ENCODE assay signal across 26 cellular contexts in genomic region chr14:64598404-64598803, GRCh38. TPM values are rescaled to one million over a fixed set of nuclear protein-coding genes. Genes with fewer than 3 reads are reported as not detected.
DNase-seq lines count a peak whose midpoint lies in the region; ATAC-seq, FAIRE-seq and TF ChIP-seq lines count a peak whose summit lies in the region.
"Had no signal": no experiment of that assay in that cellular context is flagged by ENCODE, and none has a peak within 500 bp of the region (broad histone marks: within the 10 kb centered on the region; RNA-seq: fewer than 3 reads in every experiment).

No MANE protein-coding gene starts in this region.

- H3K9me2 ChIP-seq in GM23338 (ENCODE audit: insufficient read depth) (no peaks in the 10 kb centered on the region), MM.1S (replicated peaks; ENCODE audit: insufficient read depth, low read length) (no peaks in the 10 kb centered on the region)

- peak; percentile 82 for ATAC-seq in GM18519 (IDR thresholded peaks at IDR 0.05; ENCODE audit: low FRiP score, unreplicated experiment)
- peak; percentile 53 for ATAC-seq in GM19351 (IDR thresholded peaks at IDR 0.05; ENCODE audit: unreplicated experiment)
- no peak for ATAC-seq in GM23338
- ATAC-seq in aorta (ENCODE audit: low FRiP score): no peak
- ATAC-seq: heart left ventricle, left lung, right lobe of liver had no signal

- no peaks in the 10 kb centered on the region for H4K20me1 ChIP-seq in GM23338 (replicated peaks; ENCODE audit: insufficient read depth)
- no peaks in the 10 kb centered on the region for H4K20me1 ChIP-seq in MM.1S (ENCODE audit: insufficient read depth, low read length)

- TF ChIP-seq POLR2A in GM12892 (IDR thresholded peaks at IDR 0.05; ENCODE audit: low read depth, low read length): no peak

- H3K36me3 ChIP-seq in GM23338 (ENCODE audit: insufficient read depth) (no peaks in the 10 kb centered on the region), MM.1S (replicated peaks; ENCODE audit: insufficient read depth, low read length) (no peaks in the 10 kb centered on the region), aorta (ENCODE audit: control insufficient read depth in 1 of 2, insufficient read depth in 2 of 2, low read length in 1 of 2) (no peaks in the 10 kb centered on the region)
- H3K36me3 ChIP-seq: heart left ventricle, left lung, right lobe of liver, thyroid gland, WERI-Rb-1 had no signal

- 0 out of 2 replicates have a peak overlapping the region, but pooled peaks have one; percentile 32 for H2AFZ ChIP-seq in GM23338
- peak overlapping the region; percentile 53; the same call in 1 of the 2 replicates for H2AFZ ChIP-seq in MM.1S (ENCODE audit: low read length)
- H2AFZ ChIP-seq: parathyroid adenoma had no signal

- peaks cover 11% of the 10 kb centered on the region for H3K27me3 Mint-ChIP-seq in GM23338 (ENCODE audit: insufficient read depth, low read depth, poor library complexity)

- 62 to 66% methylated on average over 4 of the region's 4 CpGs for WGBS in aorta, 2 donors

- no peaks in the 10 kb centered on the region for H3K9me3 ChIP-seq in MM.1S (replicated peaks; ENCODE audit: insufficient read depth, low read length)
- no peaks in the 10 kb centered on the region for H3K9me3 ChIP-seq in aorta (ENCODE audit: control insufficient read depth, low read length)
- H3K9me3 ChIP-seq: heart left ventricle, left lung, right lobe of liver, thyroid gland had no signal

- DNase-seq in GM23338 (ENCODE audit: low spot score) (no peak), MM.1S (peak; percentile 42), GM12892 (ENCODE audit: insufficient read length) (no peak), DMS53 (lab: John Stamatoyannopoulos, UW) (no peak), aorta (no peak)
- DNase-seq: activated CD4-positive, alpha-beta memory T cell treated with anti-CD3 and anti-CD28 coated beads for 36 hours; activated T-cell treated with anti-CD3 and anti-CD28 coated beads, Interleukin-2, amount 50 U/mL, for 48 hours; CD4-positive, alpha-beta memory T cell; cortex of kidney; DND-41; HCEC 1CT; heart left ventricle; left lung; NCI-H1436 treated with DMSO at 0.1 percent for 48 hours; right lobe of liver; stimulated activated CD4-positive, alpha-beta T cell treated with anti-CD3 and anti-CD28 coated beads, Interleukin-15, amount 100 ng/mL, for 24 hours; thyroid gland; WERI-Rb-1 had no signal

- H3K79me2 ChIP-seq in GM23338 (replicated peaks; ENCODE audit: insufficient read depth) (no peaks in the 10 kb centered on the region), MM.1S (ENCODE audit: low read length) (no peaks in the 10 kb centered on the region)
- H3K79me2 ChIP-seq: parathyroid adenoma had no signal

- no peak for FAIRE-seq in GM12892 (lab: Jason Lieb, UNC)
- FAIRE-seq: endometrium had no signal

- H3K27ac ChIP-seq in GM23338 (ENCODE audit: low read depth): no peak overlapping the region
- peak overlapping the region; percentile 10; the same call in 1 of the 2 replicates for H3K27ac ChIP-seq in MM.1S (ENCODE audit: low read length)
- no peak overlapping the region for H3K27ac ChIP-seq in aorta (ENCODE audit: low read depth in 1 of 2, low read length in 2 of 2)
- H3K27ac ChIP-seq: heart left ventricle, left lung, parathyroid adenoma, right lobe of liver, thyroid gland, WERI-Rb-1 had no signal

- H3K36me3 Mint-ChIP-seq in GM23338 (ENCODE audit: low read depth): no peaks in the 10 kb centered on the region
- H3K36me3 Mint-ChIP-seq: activated CD4-positive, alpha-beta memory T cell treated with anti-CD3 and anti-CD28 coated beads for 36 hours; activated naive CD4-positive, alpha-beta T cell treated with anti-CD3 and anti-CD28 coated beads, Interleukin-2, amount 50 U/mL, for 72 hours; brain; CD4-positive, alpha-beta memory T cell; mesothelial cell of epicardium had no signal

- H3F3A ChIP-seq in GM23338 (replicated peaks; ENCODE audit: low read depth): no peaks in the 10 kb centered on the region
- H3F3A ChIP-seq in MM.1S (ENCODE audit: insufficient read depth, low read length): no peaks in the 10 kb centered on the region

- H3K4me1 ChIP-seq in GM23338 (ENCODE audit: insufficient read depth) (no peaks in the 10 kb centered on the region), MM.1S (ENCODE audit: low read length) (peaks cover 13% of the 10 kb centered on the region; the same call in 1 of the 2 replicates), aorta (ENCODE audit: control insufficient read depth in 1 of 2, insufficient read depth in 2 of 2, low read length in 2 of 2) (no peaks in the 10 kb centered on the region)
- H3K4me1 ChIP-seq: heart left ventricle, left lung, parathyroid adenoma, right lobe of liver, thyroid gland had no signal

- no peaks in the 10 kb centered on the region for H3K4me1 Mint-ChIP-seq in GM23338
- H3K4me1 Mint-ChIP-seq: brain; CD4-positive, alpha-beta memory T cell; mesothelial cell of epicardium; nephron had no signal

- H3K4me3 ChIP-seq in GM23338 (no peak overlapping the region), MM.1S (ENCODE audit: low read length) (no peak overlapping the region), aorta (ENCODE audit: low read length in 2 of 2) (no peak overlapping the region)
- H3K4me3 ChIP-seq: heart left ventricle, left lung, right lobe of liver, thyroid gland had no signal

- TF ChIP-seq CTCF in GM23338 (conservative IDR thresholded peaks at IDR 0.05; ENCODE audit: low read depth in 2 of 2): no peak
- TF ChIP-seq CTCF in MM.1S (IDR thresholded peaks at IDR 0.05; ENCODE audit: low read length): no peak

- no peak overlapping the region for H3K27ac Mint-ChIP-seq in GM23338
- H3K27ac Mint-ChIP-seq: activated CD4-positive, alpha-beta memory T cell treated with anti-CD3 and anti-CD28 coated beads for 36 hours; activated naive CD4-positive, alpha-beta T cell treated with anti-CD3 and anti-CD28 coated beads, Interleukin-2, amount 50 U/mL, for 72 hours; brain; CD4-positive, alpha-beta memory T cell; mesothelial cell of epicardium; nephron had no signal

- H3K4me3 Mint-ChIP-seq in GM23338: no peak overlapping the region
- H3K4me3 Mint-ChIP-seq: activated CD4-positive, alpha-beta memory T cell treated with anti-CD3 and anti-CD28 coated beads for 36 hours; brain; CD4-positive, alpha-beta memory T cell; mesothelial cell of epicardium; nephron had no signal

- H3K4me2 ChIP-seq in GM23338: no peak overlapping the region
- peak overlapping the region; percentile 21; the same call in 1 of the 2 replicates for H3K4me2 ChIP-seq in MM.1S (ENCODE audit: low read depth, low read length)

- intact Hi-C loops in aorta (cut with DNase I): no loop called here

- no peaks in the 10 kb centered on the region for H3K27me3 ChIP-seq in GM23338 (ENCODE audit: insufficient read depth)
- H3K27me3 ChIP-seq in MM.1S (replicated peaks; ENCODE audit: insufficient read depth, low read length): no peaks in the 10 kb centered on the region
- peaks cover 0 to 1% of the 10 kb centered on the region in 2 donors for H3K27me3 ChIP-seq in aorta (ENCODE audit: control insufficient read depth in 1 of 2, insufficient read depth in 2 of 2, low read length in 1 of 2)
- H3K27me3 ChIP-seq: right lobe of liver, thyroid gland had no signal

- no peaks in the 10 kb centered on the region for H3K9me3 Mint-ChIP-seq in GM23338
- H3K9me3 Mint-ChIP-seq: activated CD4-positive, alpha-beta memory T cell treated with anti-CD3 and anti-CD28 coated beads for 36 hours; activated naive CD4-positive, alpha-beta T cell treated with anti-CD3 and anti-CD28 coated beads, Interleukin-2, amount 50 U/mL, for 72 hours; brain; CD4-positive, alpha-beta memory T cell; mesothelial cell of epicardium; nephron had no signal

- no peak overlapping the region for H3K9ac ChIP-seq in MM.1S (ENCODE audit: low read length)
- H3K9ac ChIP-seq: parathyroid adenoma had no signal

TF ChIP-seq in GM23338, 12 proteins besides CTCF, POLR2A, EP300 and RAD21 (continues in another document):
- TF ChIP-seq ZNF331 (CRISPR knock-in tag; IDR thresholded peaks at IDR 0.05; ENCODE audit: low read depth): no peak
- no peak for TF ChIP-seq EZH2phosphoT487 (IDR thresholded peaks at IDR 0.05; ENCODE audit: unreplicated experiment)
- TF ChIP-seq REST (IDR thresholded peaks at IDR 0.05; ENCODE audit: unreplicated experiment): no peak

RNA-seq across cellular contexts. Expression of gene PPP1R36, which starts 48.6 kb away (rescaled TPM):
- total RNA-seq in GM23338 (2014; rRNA removed; shearing (Covaris generic)): 0.42 TPM in 1 of 2 replicates, not detected in the other
- polyA plus RNA-seq in GM23338 (2016; fragmentation: Nextera tagmentation; extraction: Ambion mirVana) (0.45 and 1.4 TPM in 2 replicates), aorta (1 to 10 TPM; 1.4 to 1.9 TPM)
- polyA plus RNA-seq in GM12892 (2012; ENCODE audit: missing spikeins): not detected
- total RNA-seq in aorta: 1 to 10 TPM in 1 of 2 donors, under 1 TPM in 1; 0.42 to 1.0 TPM
- total RNA-seq: activated naive CD4-positive, alpha-beta T cell treated with anti-CD3 and anti-CD28 coated beads, Interleukin-2, amount 50 U/mL, for 72 hours; CD4-positive, alpha-beta memory T cell had no signal

RNA-seq across cellular contexts. Expression of gene HSPA2, which starts 57.9 kb away (rescaled TPM):
- total RNA-seq in GM23338 (2014; rRNA removed; shearing (Covaris generic)): 114 and 130 TPM in 2 replicates
- polyA plus RNA-seq in GM23338 (2016; fragmentation: Nextera tagmentation; extraction: Ambion mirVana): 86.1 and 88.5 TPM in 2 replicates
- polyA plus RNA-seq in GM12892 (2012; ENCODE audit: missing spikeins): 1.3 TPM
- 10 to 100 TPM; 28.9 to 41.4 TPM for total RNA-seq in aorta
- 10 to 100 TPM in 1 of 2 donors, 1 to 10 TPM in 1; 6.6 to 17.0 TPM for polyA plus RNA-seq in aorta

Comparison
In these comparisons a context has a peak if more than half of its experiments do, and no peak if none do; other contexts are left out.
1. ATAC-seq: peak in GM18519 (single experiment) and GM19351 (single experiment); none in GM23338 (single experiment) and aorta (single experiment).